1 cellular context compared by ENCODE assay signal in genomic region chr2:879540-879939, GRCh38.
TF ChIP-seq lines count a peak whose summit lies in the region.

No MANE protein-coding gene starts in this region.

TF ChIP-seq in GM12878, 131 proteins besides CTCF, POLR2A, EP300 and RAD21 (continued from another document):
- TF ChIP-seq MAX (IDR thresholded peaks at IDR 0.05; ENCODE audit: low read depth, low read length) (no peak), EZH2 (IDR thresholded peaks at IDR 0.05; ENCODE audit: borderline replicate concordance, control insufficient read depth, low read depth, low read length) (no peak), TBL1XR1 (IDR thresholded peaks at IDR 0.05; ENCODE audit: low read depth, low read length) (no peak), FOXM1 (IDR thresholded peaks at IDR 0.05; ENCODE audit: low read depth, low read length) (no peak), NBN (IDR thresholded peaks at IDR 0.05) (no peak), ZNF622 (IDR thresholded peaks at IDR 0.05) (no peak), USF1 (IDR thresholded peaks at IDR 0.05; ENCODE audit: borderline replicate concordance, extremely low read length, insufficient read depth, low read depth, low read length) (no peak), STAT1 (conservative IDR thresholded peaks at IDR 0.05) (no peak), POLR2AphosphoS5 (IDR thresholded peaks at IDR 0.05; ENCODE audit: low read length) (no peak), CHD1 (IDR thresholded peaks at IDR 0.05; ENCODE audit: low read depth, low read length) (no peak), ZSCAN29 (IDR thresholded peaks at IDR 0.05) (no peak), KDM1A (IDR thresholded peaks at IDR 0.05; ENCODE audit: borderline replicate concordance) (no peak), IKZF2 (IDR thresholded peaks at IDR 0.05) (no peak), EED (IDR thresholded peaks at IDR 0.05; ENCODE audit: low read depth) (no peak), SMAD5 (IDR thresholded peaks at IDR 0.05; ENCODE audit: low read depth) (no peak)
TF ChIP-seq in GM12878: peak in this region for 0.
